Comparison of ENCODE assay signal across 9 cellular contexts in genomic region chr17:40553694-40554534, GRCh38. TPM values are rescaled to one million over a fixed set of nuclear protein-coding genes. Genes with fewer than 3 reads are reported as not detected.
DNase-seq lines count a peak whose midpoint lies in the region; ATAC-seq and TF ChIP-seq lines count a peak whose summit lies in the region.
"Had no signal": no experiment of that assay in that cellular context is flagged by ENCODE, and none has a peak within 500 bp of the region (broad histone marks: within the 10 kb centered on the region; RNA-seq: fewer than 3 reads in every experiment).

No MANE protein-coding gene starts in this region.

- H4K20me1 ChIP-seq in GM23338 (replicated peaks; ENCODE audit: insufficient read depth) (no peaks in the 10 kb centered on the region), MM.1S (ENCODE audit: insufficient read depth, low read length) (no peaks in the 10 kb centered on the region), PC-3 (ENCODE audit: low read length) (no peaks in the 10 kb centered on the region)

- H3K27ac Mint-ChIP-seq in GM23338, result 0 out of 2 replicates have a peak overlapping the region, but pooled peaks have one; percentile 38
- H3K27ac Mint-ChIP-seq in activated T-helper 1 cell treated with anti-CD3 and anti-CD28 coated beads, Interleukin-12 subunit alpha, Interleukin-12 subunit beta, Interleukin-2, Interleukin-4 antibody, amounts not matched to agents 30 ng/mL and 10 ng/mL and 1 ng/mL, durations not matched to agents 14 hours and 24 hours and 36 hours, result peak overlapping the region; percentile 87

- no peaks in the 10 kb centered on the region for H3K36me3 Mint-ChIP-seq in GM23338 (ENCODE audit: low read depth)
- peaks cover 75% of the 10 kb centered on the region for H3K36me3 Mint-ChIP-seq in activated T-helper 1 cell treated with anti-CD3 and anti-CD28 coated beads, Interleukin-12 subunit alpha, Interleukin-12 subunit beta, Interleukin-2, Interleukin-4 antibody, amounts not matched to agents 30 ng/mL and 10 ng/mL and 1 ng/mL, durations not matched to agents 14 hours and 24 hours and 36 hours (ENCODE audit: low read depth)

- DNase-seq in AG04450 (ENCODE audit: low read depth, low spot score), result no peak
- no peak for DNase-seq in GM23338 (ENCODE audit: low spot score)
- no peak for DNase-seq in activated T-helper 1 cell treated with anti-CD3 and anti-CD28 coated beads, Interleukin-12 subunit alpha, Interleukin-12 subunit beta, Interleukin-2, Interleukin-4 antibody, amounts not matched to agents 30 ng/mL and 10 ng/mL and 1 ng/mL, durations not matched to agents 14 hours and 24 hours and 36 hours (ENCODE audit: low spot score)
- peak; percentile 74 for DNase-seq in left ventricle myocardium inferior
- DNase-seq in gastrocnemius medialis, result peak; percentile 35 to 73
- no peak for DNase-seq in MM.1S
- DNase-seq in PC-3, result no peak
- DNase-seq in NCI-H446 (lab: John Stamatoyannopoulos, UW), result no peak

- ATAC-seq in GM23338, result no peak
- ATAC-seq in gastrocnemius medialis, result peak in 1 of 2 donors; percentile 5
- ATAC-seq in PC-3, result no peak

- H3K9ac ChIP-seq in MM.1S (ENCODE audit: low read length) (no peak overlapping the region), PC-3 (ENCODE audit: low read length) (no peak overlapping the region)

- H3K79me2 ChIP-seq in GM23338 (replicated peaks; ENCODE audit: insufficient read depth) (no peaks in the 10 kb centered on the region), MM.1S (ENCODE audit: low read length) (no peaks in the 10 kb centered on the region), PC-3 (ENCODE audit: low read length) (no peaks in the 10 kb centered on the region)

- TF ChIP-seq CTCF in AG04450 (IDR thresholded peaks at IDR 0.05; ENCODE audit: low read depth, low read length), result no peak
- TF ChIP-seq CTCF in GM23338 (conservative IDR thresholded peaks at IDR 0.05; ENCODE audit: low read depth in 2 of 2), result no peak
- TF ChIP-seq CTCF in left ventricle myocardium inferior (IDR thresholded peaks at IDR 0.05; ENCODE audit: borderline replicate concordance), result no peak
- no peak for TF ChIP-seq CTCF in gastrocnemius medialis (IDR thresholded peaks at IDR 0.05 in 4 of 5, conservative IDR thresholded peaks at IDR 0.05 in 1 of 5)
- TF ChIP-seq CTCF in MM.1S (IDR thresholded peaks at IDR 0.05; ENCODE audit: low read length), result no peak
- TF ChIP-seq CTCF in PC-3 (conservative IDR thresholded peaks at IDR 0.05; ENCODE audit: low read depth, low read length), result no peak

- H2AFZ ChIP-seq in GM23338 (peak overlapping the region; percentile 76), MM.1S (ENCODE audit: low read length) (no peak overlapping the region), PC-3 (ENCODE audit: low read length) (no peak overlapping the region)

- no peaks in the 10 kb centered on the region for H3K9me3 Mint-ChIP-seq in GM23338
- no peaks in the 10 kb centered on the region for H3K9me3 Mint-ChIP-seq in activated T-helper 1 cell treated with anti-CD3 and anti-CD28 coated beads, Interleukin-12 subunit alpha, Interleukin-12 subunit beta, Interleukin-2, Interleukin-4 antibody, amounts not matched to agents 30 ng/mL and 10 ng/mL and 1 ng/mL, durations not matched to agents 14 hours and 24 hours and 36 hours

- H3K4me1 ChIP-seq in GM23338 (ENCODE audit: insufficient read depth), result no peaks in the 10 kb centered on the region; the same call in 1 of the 2 replicates
- H3K4me1 ChIP-seq in left ventricle myocardium inferior, result peaks cover 99% of the 10 kb centered on the region
- peaks cover 51 to 55% of the 10 kb centered on the region in 2 donors for H3K4me1 ChIP-seq in gastrocnemius medialis
- H3K4me1 ChIP-seq in MM.1S (ENCODE audit: low read length), result peaks cover 9% of the 10 kb centered on the region; the same call in 1 of the 2 replicates
- peaks cover 29% of the 10 kb centered on the region for H3K4me1 ChIP-seq in PC-3 (ENCODE audit: insufficient read depth, low read length)

- peaks cover 22% of the 10 kb centered on the region for H3K27me3 Mint-ChIP-seq in GM23338 (ENCODE audit: insufficient read depth, low read depth, poor library complexity)
- H3K27me3 Mint-ChIP-seq in activated T-helper 1 cell treated with anti-CD3 and anti-CD28 coated beads, Interleukin-12 subunit alpha, Interleukin-12 subunit beta, Interleukin-2, Interleukin-4 antibody, amounts not matched to agents 30 ng/mL and 10 ng/mL and 1 ng/mL, durations not matched to agents 14 hours and 24 hours and 36 hours (ENCODE audit: insufficient read depth), result no peaks in the 10 kb centered on the region

- H3K9me2 ChIP-seq in GM23338 (ENCODE audit: insufficient read depth), result no peaks in the 10 kb centered on the region
- no peaks in the 10 kb centered on the region for H3K9me2 ChIP-seq in MM.1S (replicated peaks; ENCODE audit: insufficient read depth, low read length)
- no peaks in the 10 kb centered on the region for H3K9me2 ChIP-seq in PC-3 (replicated peaks; ENCODE audit: low read length)

- peaks cover 18% of the 10 kb centered on the region for H3K4me1 Mint-ChIP-seq in GM23338
- peaks cover 89% of the 10 kb centered on the region for H3K4me1 Mint-ChIP-seq in activated T-helper 1 cell treated with anti-CD3 and anti-CD28 coated beads, Interleukin-12 subunit alpha, Interleukin-12 subunit beta, Interleukin-2, Interleukin-4 antibody, amounts not matched to agents 30 ng/mL and 10 ng/mL and 1 ng/mL, durations not matched to agents 14 hours and 24 hours and 36 hours (ENCODE audit: low read depth)

- H3K4me2 ChIP-seq in GM23338, result no peak overlapping the region
- no peak overlapping the region for H3K4me2 ChIP-seq in MM.1S (ENCODE audit: low read depth, low read length)
- no peak overlapping the region for H3K4me2 ChIP-seq in PC-3 (ENCODE audit: low read length)

- H3K36me3 ChIP-seq in GM23338 (ENCODE audit: insufficient read depth), result no peaks in the 10 kb centered on the region
- no peaks in the 10 kb centered on the region for H3K36me3 ChIP-seq in left ventricle myocardium inferior
- H3K36me3 ChIP-seq in gastrocnemius medialis, result no peaks in the 10 kb centered on the region
- H3K36me3 ChIP-seq in MM.1S (replicated peaks; ENCODE audit: insufficient read depth, low read length), result no peaks in the 10 kb centered on the region
- no peaks in the 10 kb centered on the region for H3K36me3 ChIP-seq in PC-3 (ENCODE audit: low read depth, low read length)

- no peak overlapping the region for H3K4me3 Mint-ChIP-seq in GM23338
- H3K4me3 Mint-ChIP-seq in activated T-helper 1 cell treated with anti-CD3 and anti-CD28 coated beads, Interleukin-12 subunit alpha, Interleukin-12 subunit beta, Interleukin-2, Interleukin-4 antibody, amounts not matched to agents 30 ng/mL and 10 ng/mL and 1 ng/mL, durations not matched to agents 14 hours and 24 hours and 36 hours, result peak overlapping the region; percentile 63

- H3K9me3 ChIP-seq in AG04450 (ENCODE audit: control insufficient read depth, insufficient read depth, low read length) (peaks cover 8% of the 10 kb centered on the region), left ventricle myocardium inferior (replicated peaks) (no peaks in the 10 kb centered on the region), gastrocnemius medialis (no peaks in the 10 kb centered on the region), MM.1S (replicated peaks; ENCODE audit: insufficient read depth, low read length) (no peaks in the 10 kb centered on the region), PC-3 (ENCODE audit: low read length) (no peaks in the 10 kb centered on the region)

- H3K27ac ChIP-seq in AG04450 (ENCODE audit: low read depth, low read length) (peak overlapping the region; percentile 100), GM23338 (ENCODE audit: low read depth) (no peak overlapping the region), left ventricle myocardium inferior (replicated peaks) (peak overlapping the region; percentile 92), gastrocnemius medialis (peak overlapping the region; percentile 73 to 82 (median 76)), MM.1S (ENCODE audit: low read length) (no peak overlapping the region), PC-3 (ENCODE audit: low read length) (no peak overlapping the region)

- POLR2A ChIA-PET in AG04450 (lab: Yijun Ruan, JAX), result interaction anchor here (1.1 to 1.8 kb wide), 2 partner anchors 11 to 110 kb away, joined by 3 to 4 read pairs; no protein-coding TSS in a partner anchor
- POLR2A ChIA-PET in PC-3 (lab: Charles Lee; ENCODE audit: unreplicated experiment), result no interaction called here

- CTCF ChIA-PET in AG04450 (lab: Charles Lee), result interaction anchor here (0.7 to 3.8 kb wide), 6 partner anchors 21 to 1095 kb away, joined by 3 to 15 read pairs (median 6); no protein-coding TSS in a partner anchor
- CTCF ChIA-PET in PC-3 (lab: Charles Lee), result no interaction called here

- H3F3A ChIP-seq in GM23338 (replicated peaks; ENCODE audit: low read depth) (no peaks in the 10 kb centered on the region), MM.1S (ENCODE audit: insufficient read depth, low read length) (no peaks in the 10 kb centered on the region), PC-3 (ENCODE audit: low read length, unreplicated experiment) (no peaks in the 10 kb centered on the region)

- BruUV-seq in PC-3 (replicated peaks; lab: Mats Ljungman, UMichigan), result no TSS peak

- in situ Hi-C loops in gastrocnemius medialis (cut with MboI; ENCODE audit: low sequenced_read_pairs in 4 of 4), result no loop called here

- intact Hi-C loops in activated T-helper 1 cell treated with anti-CD3 and anti-CD28 coated beads, Interleukin-12 subunit alpha, Interleukin-12 subunit beta, Interleukin-2, Interleukin-4 antibody, amounts not matched to agents 30 ng/mL and 10 ng/mL and 1 ng/mL, durations not matched to agents 14 hours and 24 hours and 36 hours (cut with micrococcal nuclease), result no loop called here
- intact Hi-C loops in left ventricle myocardium inferior (cut with micrococcal nuclease) (no loop called here), gastrocnemius medialis (cut with DNase I; ENCODE audit: low total_unique reads) (loop anchor here (10.0 kb wide), 1 partner anchor 259 kb away; no protein-coding TSS in a partner anchor), PC-3 (cut with micrococcal nuclease) (no loop called here)

- TF ChIP-seq POLR2A in gastrocnemius medialis (IDR thresholded peaks at IDR 0.05), result no peak

- H3K4me3 ChIP-seq in AG04450 (ENCODE audit: low read depth, low read length), result no peak overlapping the region
- no peak overlapping the region for H3K4me3 ChIP-seq in GM23338
- peak overlapping the region; percentile 36 for H3K4me3 ChIP-seq in left ventricle myocardium inferior
- H3K4me3 ChIP-seq in gastrocnemius medialis, result peak overlapping the region in 2 of 4 donors; percentile 27 to 29
- H3K4me3 ChIP-seq in MM.1S (ENCODE audit: low read length), result no peak overlapping the region
- H3K4me3 ChIP-seq in PC-3 (ENCODE audit: low read length), result no peak overlapping the region

- H3K27me3 ChIP-seq in AG04450 (ENCODE audit: control insufficient read depth, insufficient read depth, low read length) (no peaks in the 10 kb centered on the region), GM23338 (ENCODE audit: insufficient read depth) (no peaks in the 10 kb centered on the region), left ventricle myocardium inferior (ENCODE audit: low read depth) (no peaks in the 10 kb centered on the region), gastrocnemius medialis (no peaks in the 10 kb centered on the region), MM.1S (replicated peaks; ENCODE audit: insufficient read depth, low read length) (peaks cover 30% of the 10 kb centered on the region), PC-3 (ENCODE audit: low read length) (no peaks in the 10 kb centered on the region)

RNA-seq across cellular contexts. Expression of gene CCR7, which starts 11.4 kb away (rescaled TPM):
- 0.12 and 0.22 TPM in 2 replicates for polyA plus RNA-seq in AG04450 (2011; rRNA removed)
- polyA minus RNA-seq in AG04450 (2011; rRNA and poly(A)+ RNA removed), result 0.09 and 0.22 TPM in 2 replicates
- 0.59 TPM in 1 of 2 replicates, not detected in the other for total RNA-seq in GM23338 (2014; rRNA removed; shearing (Covaris generic))
- 0.37 and 0.75 TPM in 2 replicates for polyA plus RNA-seq in GM23338 (2016; fragmentation: Nextera tagmentation; extraction: Ambion mirVana)
- total RNA-seq in activated T-helper 1 cell treated with anti-CD3 and anti-CD28 coated beads, Interleukin-12 subunit alpha, Interleukin-12 subunit beta, Interleukin-2, Interleukin-4 antibody, amounts not matched to agents 30 ng/mL and 10 ng/mL and 1 ng/mL, durations not matched to agents 14 hours and 24 hours and 36 hours, result 165 and 166 TPM in 2 replicates
- total RNA-seq in left ventricle myocardium inferior, result not detected
- under 1 TPM in 1 of 4 donors, not detected in 3; 0.11 TPM for total RNA-seq in gastrocnemius medialis
- total RNA-seq in PC-3 (2014; rRNA removed), result 0.12 TPM in 1 of 2 replicates, not detected in the other
- total RNA-seq: bronchial epithelial cell had no signal

RNA-seq across cellular contexts. Expression of gene TNS4, which starts 52.5 kb away (rescaled TPM):
- polyA plus RNA-seq in AG04450 (2011; rRNA removed) (0.07 and 0.10 TPM in 2 replicates), GM23338 (2016; fragmentation: Nextera tagmentation; extraction: Ambion mirVana) (0.31 and 0.64 TPM in 2 replicates)
- polyA minus RNA-seq in AG04450 (2011; rRNA and poly(A)+ RNA removed), result 0.04 and 0.09 TPM in 2 replicates
- 0.08 and 4.9 TPM in 2 replicates for total RNA-seq in GM23338 (2014; rRNA removed; shearing (Covaris generic))
- total RNA-seq in activated T-helper 1 cell treated with anti-CD3 and anti-CD28 coated beads, Interleukin-12 subunit alpha, Interleukin-12 subunit beta, Interleukin-2, Interleukin-4 antibody, amounts not matched to agents 30 ng/mL and 10 ng/mL and 1 ng/mL, durations not matched to agents 14 hours and 24 hours and 36 hours, result 14.5 and 15.5 TPM in 2 replicates
- total RNA-seq in left ventricle myocardium inferior (not detected), gastrocnemius medialis (under 1 TPM in 1 of 4 donors, not detected in 3; 0.18 TPM), PC-3 (2014; rRNA removed) (127 and 128 TPM in 2 replicates)

Comparison
In these comparisons a context has a peak if more than half of its experiments do, and no peak if none do; other contexts are left out.
1. DNase-seq: peak in left ventricle myocardium inferior (single experiment) and gastrocnemius medialis (2 of 2); none in AG04450 (single experiment), GM23338 (single experiment), activated T-helper 1 cell treated with anti-CD3 and anti-CD28 coated beads, Interleukin-12 subunit alpha, Interleukin-12 subunit beta, Interleukin-2, Interleukin-4 antibody, amounts not matched to agents 30 ng/mL and 10 ng/mL and 1 ng/mL, durations not matched to agents 14 hours and 24 hours and 36 hours (single experiment), MM.1S (single experiment), PC-3 (single experiment) and NCI-H446 (0 of 2).
2. H3K27ac ChIP-seq: peak in AG04450 (single experiment), left ventricle myocardium inferior (single experiment) and gastrocnemius medialis (4 of 4); none in GM23338 (single experiment), MM.1S (single experiment) and PC-3 (single experiment).
3. RNA of gene CCR7, which starts 11.4 kb away (total RNA-seq): 165 to 166 TPM in activated T-helper 1 cell treated with anti-CD3 and anti-CD28 coated beads, Interleukin-12 subunit alpha, Interleukin-12 subunit beta, Interleukin-2, Interleukin-4 antibody, amounts not matched to agents 30 ng/mL and 10 ng/mL and 1 ng/mL, durations not matched to agents 14 hours and 24 hours and 36 hours; 0.59 TPM in GM23338, not detected in left ventricle myocardium inferior (single experiment), 0.11 TPM in gastrocnemius medialis and 0.12 TPM in PC-3; every median in the first group is over 100 times any median in the second.